Comparison of ENCODE assay signal across 16 cellular contexts in genomic region chr12:65098364-65098763, GRCh38. TPM values are rescaled to one million over a fixed set of nuclear protein-coding genes. Genes with fewer than 3 reads are reported as not detected.
"Had no signal": no experiment of that assay in that cellular context is flagged by ENCODE, and none has a peak within 500 bp of the region (broad histone marks: within the 10 kb centered on the region; RNA-seq: fewer than 3 reads in every experiment).

No MANE protein-coding gene starts in this region.

- ATAC-seq: foreskin keratinocyte; heart left ventricle; left lung; natural killer cell; right lobe of liver; stimulated activated memory B cell treated with anti-CD40 and anti-IgM and Interleukin-4, amounts not matched to agents 10 μg/mL and 1 μg/mL and 100 μg/mL, for 72 hours had no signal

- H3K4me1 ChIP-seq: foreskin keratinocyte, heart left ventricle, left lung, right lobe of liver, spleen, tibial nerve had no signal

- H3K27me3 ChIP-seq: right lobe of liver, tibial nerve had no signal

- H3K36me3 ChIP-seq: heart left ventricle, left lung, right lobe of liver, spleen, tibial nerve had no signal

- DNase-seq: activated CD4-positive, alpha-beta T cell treated with anti-CD3 and anti-CD28 coated beads for 4 hours; activated naive CD4-positive, alpha-beta T cell treated with anti-CD3 and anti-CD28 coated beads for 36 hours; central memory CD4-positive, alpha-beta T cell; erythroblast; foreskin keratinocyte; heart left ventricle; islet precursor cell; left lung; natural killer cell; right lobe of liver; spleen; stimulated activated CD4-positive, alpha-beta T cell treated with anti-CD3 and anti-CD28 coated beads, Interleukin-1b, Interleukin-23, amount 100 ng/mL, for 48 hours; T1000 had no signal

- H3K27ac ChIP-seq: foreskin keratinocyte, heart left ventricle, left lung, right lobe of liver, spleen, tibial nerve had no signal

- H3K9me3 ChIP-seq: heart left ventricle, left lung, right lobe of liver, spleen, tibial nerve had no signal

- H3K4me3 ChIP-seq: heart left ventricle, left lung, right lobe of liver, spleen, tibial nerve had no signal

RNA-seq across cellular contexts. Expression of gene WIF1, which starts 22.7 kb away (rescaled TPM):
- total RNA-seq: foreskin keratinocyte, heart left ventricle, natural killer cell, right lobe of liver, spleen, subcutaneous adipose tissue, tibial nerve had no signal
- polyA plus RNA-seq: foreskin keratinocyte had no signal
